ENCODE assay signal across 8 cellular contexts in the genomic region with DNA sequence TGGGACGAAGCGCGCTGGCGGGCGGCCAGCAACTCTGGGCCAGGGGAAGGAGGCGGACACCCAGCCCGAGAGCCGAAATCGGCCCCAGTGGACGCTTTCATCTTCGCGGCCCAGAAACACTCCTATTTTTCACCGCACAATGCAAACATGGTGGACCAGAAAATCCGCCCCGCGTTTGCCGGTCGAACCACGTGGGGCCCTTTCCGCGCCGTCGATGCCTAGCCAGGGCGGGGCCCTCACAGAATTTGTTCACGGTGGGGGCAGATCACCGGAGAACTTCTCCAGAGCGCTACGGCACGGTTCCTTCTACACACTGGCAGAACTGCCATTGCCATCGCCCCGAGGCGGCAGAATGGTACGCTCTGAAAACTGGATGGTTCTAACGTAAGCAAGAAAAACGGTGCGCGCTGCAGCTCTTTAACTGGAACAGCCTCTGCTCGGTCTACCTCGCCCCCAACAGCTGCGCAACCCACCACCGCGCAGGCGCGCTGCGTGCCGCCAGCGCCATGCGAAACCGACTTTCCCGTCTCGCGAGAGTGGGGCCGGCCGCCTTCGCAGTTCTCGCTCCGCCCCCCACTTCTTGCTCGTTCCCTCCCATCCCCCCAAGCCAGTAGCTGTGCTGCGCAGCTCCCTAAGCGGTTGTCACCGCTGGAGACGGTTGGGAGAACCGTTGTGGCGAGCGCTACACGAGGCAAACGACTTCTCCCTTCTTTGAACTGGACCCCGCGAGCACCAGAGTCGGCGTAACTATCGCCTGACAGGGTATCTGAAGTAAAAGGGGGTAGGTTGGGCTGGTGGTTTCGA. TPM values are rescaled to one million over a fixed set of nuclear protein-coding genes. Genes with fewer than 3 reads are reported as not detected.
DNase-seq lines count a peak whose midpoint lies in the region; ATAC-seq and TF ChIP-seq lines count a peak whose summit lies in the region.

A gene with protein sequence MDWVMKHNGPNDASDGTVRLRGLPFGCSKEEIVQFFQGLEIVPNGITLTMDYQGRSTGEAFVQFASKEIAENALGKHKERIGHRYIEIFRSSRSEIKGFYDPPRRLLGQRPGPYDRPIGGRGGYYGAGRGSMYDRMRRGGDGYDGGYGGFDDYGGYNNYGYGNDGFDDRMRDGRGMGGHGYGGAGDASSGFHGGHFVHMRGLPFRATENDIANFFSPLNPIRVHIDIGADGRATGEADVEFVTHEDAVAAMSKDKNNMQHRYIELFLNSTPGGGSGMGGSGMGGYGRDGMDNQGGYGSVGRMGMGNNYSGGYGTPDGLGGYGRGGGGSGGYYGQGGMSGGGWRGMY (plus strand): TSS at position 610 of the 804 bp plus-strand sequence. CDS start 5,158 bp downstream, outside the sequence.

- H3K27ac ChIP-seq in AG04450 (ENCODE audit: low read depth, low read length) (peak within 1 kb of the TSS; percentile 94), VCaP (peak within 1 kb of the TSS; percentile 98), skeletal muscle tissue (ENCODE audit: low read depth, low read length) (peak within 1 kb of the TSS; percentile 98)

- H3K4me3 ChIP-seq in AG04450 (ENCODE audit: low read depth, low read length) = peak within 1 kb of the TSS; percentile 88
- peak within 1 kb of the TSS; percentile 95 for H3K4me3 ChIP-seq in iPS-18c (ENCODE audit: insufficient read depth, low read depth, low read length)
- H3K4me3 ChIP-seq in skeletal muscle tissue (ENCODE audit: low read length in 3 of 3) = peak within 1 kb of the TSS; percentile 89 to 95 (median 92)

- POLR2A ChIA-PET in AG04450 (lab: Yijun Ruan, JAX) = interaction anchor here (0.5 to 2.0 kb wide), 24 partner anchors 9 to 439 kb away, joined by 3 to 17 read pairs (median 4); a partner anchor contains a TSS

- CTCF ChIA-PET in AG04450 (lab: Charles Lee) = interaction anchor here (0.6 to 3.0 kb wide), 5 partner anchors 17 to 456 kb away, joined by 3 to 16 read pairs (median 7); no protein-coding TSS in a partner anchor

- peaks cover 22 to 47% (median 35%) of the 10 kb centered on the region in 3 donors for H3K4me1 ChIP-seq in skeletal muscle tissue (ENCODE audit: control insufficient read depth in 3 of 3, insufficient read depth in 3 of 3, low read length in 3 of 3)

- peak; percentile 95 for DNase-seq in AG04450 (ENCODE audit: low read depth, low spot score)
- DNase-seq in NCI-H2196 treated with DMSO at 0.1 percent for 48 hours (lab: John Stamatoyannopoulos, UW; ENCODE audit: unreplicated experiment) = peak; percentile 80
- DNase-seq in T47D (ENCODE audit: low read depth in 1 of 2, low spot score in 1 of 2) = peak; percentile 88 to 99

- H3K9me3 ChIP-seq in AG04450 (ENCODE audit: control insufficient read depth, insufficient read depth, low read length) (no peaks in the 10 kb centered on the region), iPS-18c (ENCODE audit: control insufficient read depth, insufficient read depth, low read length) (no peaks in the 10 kb centered on the region), skeletal muscle tissue (ENCODE audit: control insufficient read depth in 3 of 3, low read length in 3 of 3) (no peaks in the 10 kb centered on the region)

- no peak for TF ChIP-seq CTCF in AG04450 (IDR thresholded peaks at IDR 0.05; ENCODE audit: low read depth, low read length)
- no peak for TF ChIP-seq CTCF in VCaP (conservative IDR thresholded peaks at IDR 0.05)

- in situ Hi-C loops in T47D (cut with HindIII; ENCODE audit: low pct_unique_long_range_greater_than_20kb, low sequenced_read_pairs) = no loop called here

- H3K27me3 ChIP-seq in AG04450 (ENCODE audit: control insufficient read depth, insufficient read depth, low read length) (no peaks in the 10 kb centered on the region), skeletal muscle tissue (ENCODE audit: control insufficient read depth in 3 of 3, insufficient read depth in 3 of 3, low read length in 3 of 3) (no peaks in the 10 kb centered on the region)

- peak within 1 kb of the TSS; percentile 97 to 99 (median 99) for H3K9ac ChIP-seq in skeletal muscle tissue (ENCODE audit: low read depth in 1 of 3, low read length in 3 of 3)

- no peaks in the 10 kb centered on the region for H3K36me3 ChIP-seq in skeletal muscle tissue (ENCODE audit: control insufficient read depth in 3 of 3, insufficient read depth in 3 of 3, low read length in 3 of 3)

- ATAC-seq in GM18907 (IDR thresholded peaks at IDR 0.05; ENCODE audit: unreplicated experiment) (peak; percentile 86), HG03139 (IDR thresholded peaks at IDR 0.05; ENCODE audit: unreplicated experiment) (peak; percentile 78)

RNA-seq across cellular contexts. Expression of the gene that starts here (rescaled TPM):
- 87.8 and 113 TPM in 2 replicates for polyA plus RNA-seq in AG04450 (2011; rRNA removed)
- 31.5 and 50.5 TPM in 2 replicates for polyA minus RNA-seq in AG04450 (2011; rRNA and poly(A)+ RNA removed)
- total RNA-seq in skeletal muscle tissue = 29.7 TPM

Comparison
In these comparisons a context has a peak if more than half of its experiments do, and no peak if none do; other contexts are left out.
1. Peak in every context shown above with its lines: DNase-seq, ATAC-seq, H3K4me3 ChIP-seq and H3K27ac ChIP-seq.